Comparison of ENCODE assay signal across 7 cellular contexts in genomic region chr2:138504546-138505239, GRCh38. TPM values are rescaled to one million over a fixed set of nuclear protein-coding genes. Genes with fewer than 3 reads are reported as not detected.
DNase-seq lines count a peak whose midpoint lies in the region; ATAC-seq and TF ChIP-seq lines count a peak whose summit lies in the region.

No MANE protein-coding gene starts in this region.

- no peaks in the 10 kb centered on the region for H3K9me3 Mint-ChIP-seq in WTC11

- H3K36me3 ChIP-seq in skeletal muscle tissue (ENCODE audit: control insufficient read depth in 3 of 3, insufficient read depth in 3 of 3, low read length in 3 of 3): no peaks in the 10 kb centered on the region

- H3K27ac ChIP-seq in skeletal muscle tissue (ENCODE audit: low read depth, low read length): peak overlapping the region; percentile 1

- no peaks in the 10 kb centered on the region for H3K27me3 ChIP-seq in skeletal muscle tissue (ENCODE audit: control insufficient read depth in 3 of 3, insufficient read depth in 3 of 3, low read length in 3 of 3)

- peak overlapping the region; percentile 95 for H3K4me3 Mint-ChIP-seq in WTC11

- H3K27me3 Mint-ChIP-seq in WTC11 (ENCODE audit: low read depth): no peaks in the 10 kb centered on the region

- CTCF ChIA-PET in WTC11 (lab: Charles Lee): interaction anchor here (0.6 to 0.8 kb wide), 3 partner anchors 274 to 642 kb away, joined by 3 read pairs; no protein-coding TSS in a partner anchor

- no peak for DNase-seq in WTC11 (ENCODE audit: low spot score)
- no peak for DNase-seq in NCI-H2227 (lab: John Stamatoyannopoulos, UW; ENCODE audit: unreplicated experiment)
- no peak for DNase-seq in glomerular visceral epithelial cell (ENCODE audit: extremely low spot score)
- DNase-seq in T1000 (lab: John Stamatoyannopoulos, UW): no peak

- no peak for TF ChIP-seq CTCF in WTC11 (IDR thresholded peaks at IDR 0.05)

- H3K4me1 Mint-ChIP-seq in WTC11: peaks cover 47% of the 10 kb centered on the region

- no peak overlapping the region for H3K27ac Mint-ChIP-seq in WTC11

- POLR2A ChIA-PET in WTC11 (lab: Charles Lee): interaction anchor here (0.7 kb wide), 1 partner anchor 70 kb away, joined by 5 read pairs; no protein-coding TSS in a partner anchor

- peak overlapping the region in 1 of 3 donors; percentile 35 for H3K4me3 ChIP-seq in skeletal muscle tissue (ENCODE audit: low read length in 3 of 3)

- no peaks in the 10 kb centered on the region for H3K36me3 Mint-ChIP-seq in WTC11

- no peaks in the 10 kb centered on the region for H3K9me3 ChIP-seq in skeletal muscle tissue (ENCODE audit: control insufficient read depth in 3 of 3, low read length in 3 of 3)

- peaks cover 22 to 32% (median 27%) of the 10 kb centered on the region in 3 donors for H3K4me1 ChIP-seq in skeletal muscle tissue (ENCODE audit: control insufficient read depth in 3 of 3, insufficient read depth in 3 of 3, low read length in 3 of 3)

- H3K9ac ChIP-seq in skeletal muscle tissue (ENCODE audit: low read depth in 1 of 3, low read length in 3 of 3): no peak overlapping the region

- ATAC-seq in GM19328 (IDR thresholded peaks at IDR 0.05; ENCODE audit: unreplicated experiment): peak; percentile 29
- peak; percentile 43 for ATAC-seq in HG03095 (IDR thresholded peaks at IDR 0.05; ENCODE audit: unreplicated experiment)
- no peak for ATAC-seq in WTC11

TF ChIP-seq in WTC11, 78 proteins besides CTCF, POLR2A, EP300 and RAD21:
- TF ChIP-seq FOXK1 (CRISPR knock-in tag; IDR thresholded peaks at IDR 0.05) (no peak), PRDM15 (CRISPR knock-in tag; IDR thresholded peaks at IDR 0.05) (no peak), TP53 (CRISPR knock-in tag; IDR thresholded peaks at IDR 0.05) (no peak), ZNF317 (CRISPR knock-in tag; IDR thresholded peaks at IDR 0.05; ENCODE audit: borderline replicate concordance, low read depth) (no peak), NR3C1 (CRISPR knock-in tag; conservative IDR thresholded peaks at IDR 0.05; ENCODE audit: low read depth) (no peak), ERG (CRISPR knock-in tag; IDR thresholded peaks at IDR 0.05) (no peak), CBFB (CRISPR knock-in tag; IDR thresholded peaks at IDR 0.05; ENCODE audit: low read depth) (no peak)
- TF ChIP-seq, protein P1, sequence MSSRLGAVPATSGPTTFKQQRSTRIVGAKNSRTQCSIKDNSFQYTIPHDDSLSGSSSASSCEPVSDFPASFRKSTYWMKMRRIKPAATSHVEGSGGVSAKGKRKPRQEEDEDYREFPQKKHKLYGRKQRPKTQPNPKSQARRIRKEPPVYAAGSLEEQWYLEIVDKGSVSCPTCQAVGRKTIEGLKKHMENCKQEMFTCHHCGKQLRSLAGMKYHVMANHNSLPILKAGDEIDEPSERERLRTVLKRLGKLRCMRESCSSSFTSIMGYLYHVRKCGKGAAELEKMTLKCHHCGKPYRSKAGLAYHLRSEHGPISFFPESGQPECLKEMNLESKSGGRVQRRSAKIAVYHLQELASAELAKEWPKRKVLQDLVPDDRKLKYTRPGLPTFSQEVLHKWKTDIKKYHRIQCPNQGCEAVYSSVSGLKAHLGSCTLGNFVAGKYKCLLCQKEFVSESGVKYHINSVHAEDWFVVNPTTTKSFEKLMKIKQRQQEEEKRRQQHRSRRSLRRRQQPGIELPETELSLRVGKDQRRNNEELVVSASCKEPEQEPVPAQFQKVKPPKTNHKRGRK (CRISPR knock-in tag; IDR thresholded peaks at IDR 0.05; ENCODE audit: borderline replicate concordance): no peak

RNA-seq across cellular contexts. Expression of gene SPOPL, which starts 3.1 kb away (rescaled TPM):
- total RNA-seq in WTC11 (2021) (10.3 to 13.3 TPM (median 11.4 TPM) in 3 replicates), skeletal muscle tissue (9.4 TPM)
